8 cellular contexts compared by ENCODE assay signal in genomic region chr16:71894229-71894920, GRCh38. TPM values are rescaled to one million over a fixed set of nuclear protein-coding genes. Genes with fewer than 3 reads are reported as not detected.
A peak's percentile ranks its signal among the peaks of the same experiment; 100 is the strongest.
DNase-seq lines count a peak whose midpoint lies in the region; ATAC-seq and TF ChIP-seq lines count a peak whose summit lies in the region.

No MANE protein-coding gene starts in this region.

- H3K4me1 ChIP-seq in DOHH2 (ENCODE audit: control insufficient read depth, low read length) (peaks cover 48% of the 10 kb centered on the region), colonic mucosa (peaks cover 16% of the 10 kb centered on the region), left lung (peaks cover 9 to 38% of the 10 kb centered on the region in 2 donors)

- no peaks in the 10 kb centered on the region for H3K9me3 ChIP-seq in DOHH2 (ENCODE audit: control insufficient read depth, insufficient read depth, low read length)
- no peaks in the 10 kb centered on the region for H3K9me3 ChIP-seq in WERI-Rb-1 (ENCODE audit: severe bottlenecking)
- no peaks in the 10 kb centered on the region for H3K9me3 ChIP-seq in colonic mucosa
- H3K9me3 ChIP-seq in left lung: no peaks in the 10 kb centered on the region

- no peaks in the 10 kb centered on the region for H3K9me2 ChIP-seq in DOHH2 (replicated peaks; ENCODE audit: control insufficient read depth, low read length)

- peaks cover 26% of the 10 kb centered on the region for H3K36me3 ChIP-seq in DOHH2 (ENCODE audit: control insufficient read depth, low read length)
- peaks cover 14% of the 10 kb centered on the region for H3K36me3 ChIP-seq in WERI-Rb-1
- no peaks in the 10 kb centered on the region for H3K36me3 ChIP-seq in colonic mucosa
- no peaks in the 10 kb centered on the region for H3K36me3 ChIP-seq in left lung

- H3K4me2 ChIP-seq in DOHH2 (ENCODE audit: low read length): peak overlapping the region; percentile 83

- DNase-seq in LoVo (ENCODE audit: low spot score): peak; percentile 31
- peak; percentile 54 for DNase-seq in WERI-Rb-1
- peak; percentile 70 for DNase-seq in colonic mucosa
- peak in 1 of 2 donors; percentile 64 for DNase-seq in left lung
- DNase-seq in stimulated activated CD8-positive, alpha-beta memory T cell treated with anti-CD3 and anti-CD28 coated beads, Interleukin-12 subunit alpha, Interleukin-12 subunit beta, amount 100 ng/mL, for 4 hours (ENCODE audit: low read depth): peak; percentile 10

- H3K9ac ChIP-seq in colonic mucosa (ENCODE audit: low read depth in 2 of 2, low read length in 2 of 2): peak overlapping the region; percentile 99 to 100

- H4K20me1 ChIP-seq in DOHH2 (ENCODE audit: control insufficient read depth, insufficient read depth, low read depth, low read length): peaks cover 5% of the 10 kb centered on the region

- ATAC-seq in GM21576 (IDR thresholded peaks at IDR 0.05; ENCODE audit: unreplicated experiment) (peak; percentile 32), left lung (peak; percentile 30), GM18868 (IDR thresholded peaks at IDR 0.05; ENCODE audit: unreplicated experiment) (no peak)

- no peaks in the 10 kb centered on the region for H3K27me3 ChIP-seq in DOHH2 (ENCODE audit: control insufficient read depth, low read length)
- no peaks in the 10 kb centered on the region for H3K27me3 ChIP-seq in WERI-Rb-1 (ENCODE audit: insufficient read depth, low read depth, severe bottlenecking)
- no peaks in the 10 kb centered on the region for H3K27me3 ChIP-seq in colonic mucosa
- H3K27me3 ChIP-seq in left lung: no peaks in the 10 kb centered on the region

- peaks cover 6% of the 10 kb centered on the region; the same call in 1 of the 2 replicates for H3F3A ChIP-seq in DOHH2 (ENCODE audit: control insufficient read depth, insufficient read depth)

- intact Hi-C loops in colonic mucosa (cut with DNase I): loop anchor here (2.0 kb wide), 1 partner anchor 86 kb away; the partner anchor contains the start of gene AP1G1
- intact Hi-C loops in left lung (cut with DNase I): no loop called here

- H3K27ac ChIP-seq in DOHH2 (ENCODE audit: low read depth, low read length): peak overlapping the region; percentile 80
- peak overlapping the region; percentile 94 for H3K27ac ChIP-seq in WERI-Rb-1
- H3K27ac ChIP-seq in colonic mucosa: peak overlapping the region; percentile 98
- H3K27ac ChIP-seq in left lung: peak overlapping the region; percentile 92 to 99

- H3K4me3 ChIP-seq in DOHH2 (ENCODE audit: low read length): peak overlapping the region; percentile 98
- peak overlapping the region; percentile 99 for H3K4me3 ChIP-seq in WERI-Rb-1 (ENCODE audit: low read depth, low read length)
- peak overlapping the region; percentile 83 for H3K4me3 ChIP-seq in colonic mucosa
- peak overlapping the region; percentile 70 to 85 for H3K4me3 ChIP-seq in left lung

- peaks cover 53% of the 10 kb centered on the region for H3K79me2 ChIP-seq in DOHH2 (ENCODE audit: control insufficient read depth, low read length)

- TF ChIP-seq CTCF in DOHH2 (IDR thresholded peaks at IDR 0.05; ENCODE audit: low read depth, low read length, poor library complexity, severe bottlenecking) (peak; percentile 48), WERI-Rb-1 (IDR thresholded peaks at IDR 0.05; ENCODE audit: low read depth, low read length) (peak; percentile 19; the same call in 1 of the 2 replicates), colonic mucosa (IDR thresholded peaks at IDR 0.05) (no peak), left lung (IDR thresholded peaks at IDR 0.05) (no peak)

RNA-seq across cellular contexts. Expression of gene IST1, which starts 1.0 kb away (rescaled TPM):
- total RNA-seq in colonic mucosa: 100 to 1,000 TPM; 180 to 304 TPM
- total RNA-seq in left lung: 100 to 1,000 TPM; 156 to 175 TPM

RNA-seq across cellular contexts. Expression of gene ZNF821, which starts 10.4 kb away (rescaled TPM):
- total RNA-seq in colonic mucosa: 10 to 100 TPM in 1 of 2 donors, 1 to 10 TPM in 1; 6.3 to 10.1 TPM
- total RNA-seq in left lung: 1 to 10 TPM; 5.3 to 6.6 TPM

RNA-seq across cellular contexts. Expression of gene ATXN1L, which starts 48.6 kb away (rescaled TPM):
- total RNA-seq in colonic mucosa (10 to 100 TPM; 19.4 to 26.1 TPM), left lung (10 to 100 TPM; 22.8 to 24.3 TPM)

Comparison
In these comparisons a context has a peak if more than half of its experiments do, and no peak if none do; other contexts are left out.
1. CTCF ChIP-seq: peak in DOHH2 (single experiment) and WERI-Rb-1 (single experiment); none in colonic mucosa (single experiment) and left lung (0 of 2).
2. Peak in every context shown above with its lines, with median percentiles within 50 percentile points of each other: H3K27ac ChIP-seq and H3K4me3 ChIP-seq.